Comparison of ENCODE assay signal across 1 cellular context in the genomic region with DNA sequence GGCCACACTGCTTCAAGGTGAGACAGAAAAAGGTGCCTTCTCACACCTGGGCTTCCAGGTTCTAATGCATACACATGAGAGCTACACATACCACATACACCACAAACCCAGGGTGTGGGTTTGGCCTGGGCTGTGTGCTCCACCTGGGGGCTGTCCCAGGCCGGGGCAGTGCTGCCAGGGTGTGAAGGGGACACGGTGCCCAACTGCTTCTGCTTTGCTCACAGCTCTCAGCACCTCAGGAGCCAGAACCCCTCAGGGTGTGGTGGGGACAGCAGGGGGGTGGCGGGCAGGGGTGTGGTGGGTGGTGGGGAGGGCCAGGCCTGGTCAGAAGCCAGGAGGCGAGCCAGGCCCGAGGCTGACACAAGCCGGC.
TF ChIP-seq lines count a peak whose summit lies in the region.

No MANE protein-coding gene starts in this region.

TF ChIP-seq in GM23338, 12 proteins besides CTCF, POLR2A, EP300 and RAD21 (continued from another document):
- TF ChIP-seq, protein P1, sequence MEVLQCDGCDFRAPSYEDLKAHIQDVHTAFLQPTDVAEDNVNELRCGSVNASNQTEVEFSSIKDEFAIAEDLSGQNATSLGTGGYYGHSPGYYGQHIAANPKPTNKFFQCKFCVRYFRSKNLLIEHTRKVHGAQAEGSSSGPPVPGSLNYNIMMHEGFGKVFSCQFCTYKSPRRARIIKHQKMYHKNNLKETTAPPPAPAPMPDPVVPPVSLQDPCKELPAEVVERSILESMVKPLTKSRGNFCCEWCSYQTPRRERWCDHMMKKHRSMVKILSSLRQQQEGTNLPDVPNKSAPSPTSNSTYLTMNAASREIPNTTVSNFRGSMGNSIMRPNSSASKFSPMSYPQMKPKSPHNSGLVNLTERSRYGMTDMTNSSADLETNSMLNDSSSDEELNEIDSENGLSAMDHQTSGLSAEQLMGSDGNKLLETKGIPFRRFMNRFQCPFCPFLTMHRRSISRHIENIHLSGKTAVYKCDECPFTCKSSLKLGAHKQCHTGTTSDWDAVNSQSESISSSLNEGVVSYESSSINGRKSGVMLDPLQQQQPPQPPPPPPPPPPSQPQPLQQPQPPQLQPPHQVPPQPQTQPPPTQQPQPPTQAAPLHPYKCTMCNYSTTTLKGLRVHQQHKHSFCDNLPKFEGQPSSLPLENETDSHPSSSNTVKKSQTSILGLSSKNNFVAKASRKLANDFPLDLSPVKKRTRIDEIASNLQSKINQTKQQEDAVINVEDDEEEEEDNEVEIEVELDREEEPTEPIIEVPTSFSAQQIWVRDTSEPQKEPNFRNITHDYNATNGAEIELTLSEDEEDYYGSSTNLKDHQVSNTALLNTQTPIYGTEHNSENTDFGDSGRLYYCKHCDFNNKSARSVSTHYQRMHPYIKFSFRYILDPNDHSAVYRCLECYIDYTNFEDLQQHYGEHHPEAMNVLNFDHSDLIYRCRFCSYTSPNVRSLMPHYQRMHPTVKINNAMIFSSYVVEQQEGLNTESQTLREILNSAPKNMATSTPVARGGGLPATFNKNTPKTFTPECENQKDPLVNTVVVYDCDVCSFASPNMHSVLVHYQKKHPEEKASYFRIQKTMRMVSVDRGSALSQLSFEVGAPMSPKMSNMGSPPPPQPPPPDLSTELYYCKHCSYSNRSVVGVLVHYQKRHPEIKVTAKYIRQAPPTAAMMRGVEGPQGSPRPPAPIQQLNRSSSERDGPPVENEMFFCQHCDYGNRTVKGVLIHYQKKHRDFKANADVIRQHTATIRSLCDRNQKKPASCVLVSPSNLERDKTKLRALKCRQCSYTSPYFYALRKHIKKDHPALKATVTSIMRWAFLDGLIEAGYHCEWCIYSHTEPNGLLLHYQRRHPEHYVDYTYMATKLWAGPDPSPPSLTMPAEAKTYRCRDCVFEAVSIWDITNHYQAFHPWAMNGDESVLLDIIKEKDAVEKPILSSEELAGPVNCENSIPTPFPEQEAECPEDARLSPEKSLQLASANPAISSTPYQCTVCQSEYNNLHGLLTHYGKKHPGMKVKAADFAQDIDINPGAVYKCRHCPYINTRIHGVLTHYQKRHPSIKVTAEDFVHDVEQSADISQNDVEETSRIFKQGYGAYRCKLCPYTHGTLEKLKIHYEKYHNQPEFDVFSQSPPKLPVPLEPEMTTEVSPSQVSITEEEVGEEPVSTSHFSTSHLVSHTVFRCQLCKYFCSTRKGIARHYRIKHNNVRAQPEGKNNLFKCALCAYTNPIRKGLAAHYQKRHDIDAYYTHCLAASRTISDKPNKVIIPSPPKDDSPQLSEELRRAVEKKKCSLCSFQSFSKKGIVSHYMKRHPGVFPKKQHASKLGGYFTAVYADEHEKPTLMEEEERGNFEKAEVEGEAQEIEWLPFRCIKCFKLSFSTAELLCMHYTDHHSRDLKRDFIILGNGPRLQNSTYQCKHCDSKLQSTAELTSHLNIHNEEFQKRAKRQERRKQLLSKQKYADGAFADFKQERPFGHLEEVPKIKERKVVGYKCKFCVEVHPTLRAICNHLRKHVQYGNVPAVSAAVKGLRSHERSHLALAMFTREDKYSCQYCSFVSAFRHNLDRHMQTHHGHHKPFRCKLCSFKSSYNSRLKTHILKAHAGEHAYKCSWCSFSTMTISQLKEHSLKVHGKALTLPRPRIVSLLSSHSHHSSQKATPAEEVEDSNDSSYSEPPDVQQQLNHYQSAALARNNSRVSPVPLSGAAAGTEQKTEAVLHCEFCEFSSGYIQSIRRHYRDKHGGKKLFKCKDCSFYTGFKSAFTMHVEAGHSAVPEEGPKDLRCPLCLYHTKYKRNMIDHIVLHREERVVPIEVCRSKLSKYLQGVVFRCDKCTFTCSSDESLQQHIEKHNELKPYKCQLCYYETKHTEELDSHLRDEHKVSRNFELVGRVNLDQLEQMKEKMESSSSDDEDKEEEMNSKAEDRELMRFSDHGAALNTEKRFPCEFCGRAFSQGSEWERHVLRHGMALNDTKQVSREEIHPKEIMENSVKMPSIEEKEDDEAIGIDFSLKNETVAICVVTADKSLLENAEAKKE (CRISPR knock-in tag; IDR thresholded peaks at IDR 0.05), result no peak
- TF ChIP-seq, protein P2, sequence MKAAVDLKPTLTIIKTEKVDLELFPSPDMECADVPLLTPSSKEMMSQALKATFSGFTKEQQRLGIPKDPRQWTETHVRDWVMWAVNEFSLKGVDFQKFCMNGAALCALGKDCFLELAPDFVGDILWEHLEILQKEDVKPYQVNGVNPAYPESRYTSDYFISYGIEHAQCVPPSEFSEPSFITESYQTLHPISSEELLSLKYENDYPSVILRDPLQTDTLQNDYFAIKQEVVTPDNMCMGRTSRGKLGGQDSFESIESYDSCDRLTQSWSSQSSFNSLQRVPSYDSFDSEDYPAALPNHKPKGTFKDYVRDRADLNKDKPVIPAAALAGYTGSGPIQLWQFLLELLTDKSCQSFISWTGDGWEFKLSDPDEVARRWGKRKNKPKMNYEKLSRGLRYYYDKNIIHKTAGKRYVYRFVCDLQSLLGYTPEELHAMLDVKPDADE (IDR thresholded peaks at IDR 0.05), result no peak
- no peak for TF ChIP-seq ZNF331 (CRISPR knock-in tag; IDR thresholded peaks at IDR 0.05; ENCODE audit: low read depth)
- no peak for TF ChIP-seq STAT1 (IDR thresholded peaks at IDR 0.05; ENCODE audit: unreplicated experiment)
- no peak for TF ChIP-seq JUNB (IDR thresholded peaks at IDR 0.05; ENCODE audit: unreplicated experiment)
TF ChIP-seq in GM23338: peak in this region for 0.
